8 cellular contexts compared by ENCODE assay signal in the genomic region with DNA sequence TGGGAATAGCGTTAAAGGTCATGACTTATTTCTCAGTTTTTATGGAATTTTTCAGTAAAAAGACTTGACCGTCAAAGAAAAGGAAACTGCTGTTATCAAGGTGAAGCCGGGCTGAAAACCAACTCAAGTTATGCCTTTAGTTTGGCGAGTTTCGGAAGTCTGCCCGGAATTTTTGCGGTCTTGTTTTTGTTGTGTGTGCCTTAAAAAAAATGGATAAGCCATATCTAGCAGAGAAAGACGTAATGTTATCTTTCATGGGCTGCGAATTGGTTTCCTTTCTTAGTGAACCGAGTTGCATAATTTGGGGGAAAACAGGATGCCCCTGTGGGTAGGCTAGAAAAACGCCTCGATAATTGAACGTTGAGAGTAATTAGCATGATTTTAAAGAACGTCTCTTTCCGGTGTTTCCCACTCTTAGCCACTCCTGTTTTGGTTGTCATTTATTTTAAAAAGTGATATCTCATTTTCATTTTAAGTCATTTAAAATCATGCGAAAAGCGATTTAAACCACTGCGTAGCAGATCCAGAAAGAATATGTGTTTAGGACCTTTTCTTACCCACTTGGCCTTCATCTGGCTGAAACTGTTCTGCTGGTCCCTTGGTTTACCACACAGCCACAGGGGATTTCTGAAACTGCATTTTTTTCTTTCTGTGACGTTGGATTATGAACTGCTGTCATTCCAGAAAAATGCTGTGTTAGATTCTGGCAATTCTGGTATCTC. TPM values are rescaled to one million over a fixed set of nuclear protein-coding genes. Genes with fewer than 3 reads are reported as not detected.
DNase-seq lines count a peak whose midpoint lies in the region; ATAC-seq, FAIRE-seq and TF ChIP-seq lines count a peak whose summit lies in the region.

No MANE protein-coding gene starts in this region.

- no peak overlapping the region for H3K27ac ChIP-seq in Karpas-422 (ENCODE audit: low read length)
- H3K27ac ChIP-seq in endothelial cell of umbilical vein (ENCODE audit: insufficient read depth, low read depth, low read length), result peak overlapping the region; percentile 88
- H3K27ac ChIP-seq in neutrophil, result peak overlapping the region; percentile 96

- peaks cover 2% of the 10 kb centered on the region for H3K9me3 Mint-ChIP-seq in activated CD4-positive, alpha-beta T cell treated with anti-CD3 and anti-CD28 coated beads, Interleukin-2, amount 10 ng/mL, durations not matched to agents 7 days and 5 days

- ATAC-seq in GM21360 (IDR thresholded peaks at IDR 0.05; ENCODE audit: unreplicated experiment), result no peak

- H3K79me2 ChIP-seq in Karpas-422 (ENCODE audit: low read length) (no peaks in the 10 kb centered on the region), endothelial cell of umbilical vein (ENCODE audit: control insufficient read depth, insufficient read depth, low read length) (peaks cover 53% of the 10 kb centered on the region)

- CTCF ChIA-PET in activated CD4-positive, alpha-beta T cell treated with anti-CD3 and anti-CD28 coated beads, Interleukin-2, amount 10 ng/mL, durations not matched to agents 7 days and 5 days (lab: Charles Lee), result interaction anchor here (0.9 to 1.3 kb wide), 2 partner anchors 17 to 264 kb away, joined by 3 to 6 read pairs; no protein-coding TSS in a partner anchor
- CTCF ChIA-PET in endothelial cell of umbilical vein (lab: Charles Lee), result interaction anchor here (1.1 to 3.3 kb wide), 11 partner anchors 23 to 379 kb away, joined by 3 to 39 read pairs (median 6); no protein-coding TSS in a partner anchor

- peak; percentile 83 for FAIRE-seq in endothelial cell of umbilical vein (lab: Jason Lieb, UNC)

- DNase-seq in AG09309 (ENCODE audit: low read depth), result peak; percentile 52
- peak; percentile 46 for DNase-seq in Karpas-422
- DNase-seq in activated CD4-positive, alpha-beta T cell treated with anti-CD3 and anti-CD28 coated beads, Interleukin-2, amount 10 ng/mL, durations not matched to agents 7 days and 5 days, result peak; percentile 71
- peak; percentile 53 for DNase-seq in endothelial cell of umbilical vein (ENCODE audit: low read depth, low spot score)
- DNase-seq in DMS153 (lab: John Stamatoyannopoulos, UW), result no peak

- H3K36me3 ChIP-seq in Karpas-422 (ENCODE audit: insufficient read depth, low read length) (no peaks in the 10 kb centered on the region), endothelial cell of umbilical vein (ENCODE audit: control insufficient read depth in 2 of 2, extremely low read depth in 1 of 2, insufficient read depth in 2 of 2, low read length in 2 of 2) (peaks cover 20 to 26% of the 10 kb centered on the region in 2 experiments), neutrophil (peaks cover 38% of the 10 kb centered on the region)

- H3K9me1 ChIP-seq in endothelial cell of umbilical vein (replicated peaks; ENCODE audit: control insufficient read depth, extremely low read depth, insufficient read depth, low read length), result no peaks in the 10 kb centered on the region

- peak; percentile 14 for TF ChIP-seq POLR2A in GM18951 (IDR thresholded peaks at IDR 0.05; ENCODE audit: extremely low read depth, insufficient read depth, insufficient read length)
- TF ChIP-seq POLR2A in endothelial cell of umbilical vein (IDR thresholded peaks at IDR 0.05; ENCODE audit: low read depth, low read length), result no peak

- peak overlapping the region; percentile 98 for H3K4me3 Mint-ChIP-seq in activated CD4-positive, alpha-beta T cell treated with anti-CD3 and anti-CD28 coated beads, Interleukin-2, amount 10 ng/mL, durations not matched to agents 7 days and 5 days

- in situ Hi-C loops in GM18951 (cut with MboI; ENCODE audit: low sequenced_read_pairs, unreplicated experiment), result no loop called here

- BruUV-seq in endothelial cell of umbilical vein (replicated peaks; lab: Mats Ljungman, UMichigan), result TSS peak; percentile 78

- no peaks in the 10 kb centered on the region for H3K9me3 ChIP-seq in Karpas-422 (ENCODE audit: low read length)
- H3K9me3 ChIP-seq in endothelial cell of umbilical vein (replicated peaks; ENCODE audit: control insufficient read depth, insufficient read depth, low read length), result no peaks in the 10 kb centered on the region
- no peaks in the 10 kb centered on the region for H3K9me3 ChIP-seq in neutrophil

- H3K36me3 Mint-ChIP-seq in activated CD4-positive, alpha-beta T cell treated with anti-CD3 and anti-CD28 coated beads, Interleukin-2, amount 10 ng/mL, durations not matched to agents 7 days and 5 days (ENCODE audit: low read depth), result peaks cover 62% of the 10 kb centered on the region

- POLR2A ChIA-PET in activated CD4-positive, alpha-beta T cell treated with anti-CD3 and anti-CD28 coated beads, Interleukin-2, amount 10 ng/mL, durations not matched to agents 7 days and 5 days (lab: Charles Lee), result interaction anchor here (0.9 to 1.1 kb wide), 3 partner anchors 23 to 332 kb away, joined by 4 read pairs; a partner anchor contains a TSS
- POLR2A ChIA-PET in endothelial cell of umbilical vein (lab: Charles Lee), result interaction anchor here (0.8 to 2.6 kb wide), 13 partner anchors 8 to 375 kb away, joined by 3 to 31 read pairs (median 5); no protein-coding TSS in a partner anchor

- intact Hi-C loops in endothelial cell of umbilical vein (cut with micrococcal nuclease), result loop anchor here (1.0 to 5.0 kb wide), 5 partner anchors 37 to 375 kb away; no protein-coding TSS in a partner anchor

- H3K27me3 ChIP-seq in Karpas-422 (ENCODE audit: low read length) (0 out of 2 replicates have a peak, but pooled peaks cover 3% of the 10 kb centered on the region), endothelial cell of umbilical vein (ENCODE audit: control insufficient read depth in 2 of 2, insufficient read depth in 2 of 2, low read length in 2 of 2) (no peaks in the 10 kb centered on the region), neutrophil (no peaks in the 10 kb centered on the region)

- no peaks in the 10 kb centered on the region for H3K9me2 ChIP-seq in Karpas-422 (replicated peaks; ENCODE audit: insufficient read depth, low read length)

- peaks cover 18% of the 10 kb centered on the region for H3K4me1 ChIP-seq in Karpas-422 (ENCODE audit: low read length)
- H3K4me1 ChIP-seq in endothelial cell of umbilical vein (ENCODE audit: control insufficient read depth, extremely low read depth, insufficient read depth, low read length), result peaks cover 17% of the 10 kb centered on the region
- H3K4me1 ChIP-seq in neutrophil (ENCODE audit: control insufficient read depth in 1 of 2, insufficient read depth in 1 of 2, low read depth in 1 of 2, low read length in 1 of 2), result peaks cover 56 to 60% of the 10 kb centered on the region in 2 experiments

- H3K4me3 ChIP-seq in AG09309 (ENCODE audit: control insufficient read depth, low read depth, low read length), result peak overlapping the region; percentile 68
- peak overlapping the region; percentile 81 for H3K4me3 ChIP-seq in Karpas-422 (ENCODE audit: low read length)
- peak overlapping the region; percentile 88 to 99 (median 90) for H3K4me3 ChIP-seq in endothelial cell of umbilical vein (replicated peaks in 1 of 3; ENCODE audit: insufficient read depth in 1 of 3, low read depth in 1 of 3, low read length in 3 of 3)
- H3K4me3 ChIP-seq in neutrophil (ENCODE audit: low read depth in 1 of 2, low read length in 1 of 2), result peak overlapping the region; percentile 90 to 97

- H3K27ac Mint-ChIP-seq in activated CD4-positive, alpha-beta T cell treated with anti-CD3 and anti-CD28 coated beads, Interleukin-2, amount 10 ng/mL, durations not matched to agents 7 days and 5 days, result peak overlapping the region; percentile 100

- H3K9ac ChIP-seq in Karpas-422 (ENCODE audit: low read length) (peak overlapping the region; percentile 72), endothelial cell of umbilical vein (replicated peaks; ENCODE audit: extremely low read depth, insufficient read depth, low read length) (peak overlapping the region; percentile 99)

- H3K4me2 ChIP-seq in Karpas-422 (ENCODE audit: low read depth, low read length, poor library complexity, severe bottlenecking), result peak overlapping the region; percentile 99
- peak overlapping the region; percentile 96 for H3K4me2 ChIP-seq in endothelial cell of umbilical vein (ENCODE audit: insufficient read depth, low read length)

- H4K20me1 ChIP-seq in Karpas-422 (ENCODE audit: insufficient read depth, low read depth, low read length) (no peaks in the 10 kb centered on the region), endothelial cell of umbilical vein (replicated peaks; ENCODE audit: control insufficient read depth, extremely low read depth, insufficient read depth, low read length) (no peaks in the 10 kb centered on the region)

- TF ChIP-seq CTCF in AG09309 (IDR thresholded peaks at IDR 0.05; ENCODE audit: control insufficient read depth, insufficient read depth, low read depth, low read length, missing control alignments) (no peak), endothelial cell of umbilical vein (IDR thresholded peaks at IDR 0.05; ENCODE audit: extremely low read depth in 1 of 2, insufficient read depth in 1 of 2, low read depth in 1 of 2, low read length in 2 of 2) (no peak), neutrophil (IDR thresholded peaks at IDR 0.05) (no peak)

- H2AFZ ChIP-seq in Karpas-422 (ENCODE audit: low read length) (no peak overlapping the region), endothelial cell of umbilical vein (ENCODE audit: low read depth, low read length) (no peak overlapping the region)

- H3K4me1 Mint-ChIP-seq in activated CD4-positive, alpha-beta T cell treated with anti-CD3 and anti-CD28 coated beads, Interleukin-2, amount 10 ng/mL, durations not matched to agents 7 days and 5 days, result peaks cover 52% of the 10 kb centered on the region

- H3K27me3 Mint-ChIP-seq in activated CD4-positive, alpha-beta T cell treated with anti-CD3 and anti-CD28 coated beads, Interleukin-2, amount 10 ng/mL, durations not matched to agents 7 days and 5 days, result no peaks in the 10 kb centered on the region

- dilution Hi-C loops in endothelial cell of umbilical vein (cut with MboI; ENCODE audit: extremely low pct_ligation_motif_present, low sequenced_read_pairs), result loop anchor here (25.0 kb wide), 1 partner anchor 312 kb away; no protein-coding TSS in a partner anchor

TF ChIP-seq in endothelial cell of umbilical vein, 7 proteins besides CTCF, POLR2A, EP300 and RAD21 (continues in another document):
- no peak for TF ChIP-seq GATA2 (IDR thresholded peaks at IDR 0.05; ENCODE audit: insufficient read depth, insufficient read length, low read depth, low read length)

RNA-seq across cellular contexts. Expression of a gene that starts 1.2 kb away (rescaled TPM):
- 0.76 and 6.3 TPM in 2 replicates for total RNA-seq in Karpas-422 (2014; rRNA removed; shearing (Covaris generic); ENCODE audit: low replicate concordance)
- 10 to 100 TPM; 33.7 to 37.7 TPM for total RNA-seq in activated CD4-positive, alpha-beta T cell treated with anti-CD3 and anti-CD28 coated beads, Interleukin-2, amount 10 ng/mL, durations not matched to agents 7 days and 5 days
- total RNA-seq in endothelial cell of umbilical vein, result 27.4 and 28.9 TPM in 2 replicates
- polyA plus RNA-seq in endothelial cell of umbilical vein, result 16.7 and 17.5 TPM in 2 replicates
- 10.3 and 20.3 TPM in 2 replicates for polyA plus RNA-seq in endothelial cell of umbilical vein (2011; cell fraction: cytosol; rRNA removed)
- 182 and 220 TPM in 2 replicates for polyA plus RNA-seq in endothelial cell of umbilical vein (2011; cell fraction: nucleus; rRNA removed)
- polyA plus RNA-seq in endothelial cell of umbilical vein (2012), result 9.2 and 13.5 TPM in 2 replicates
- 87.4 and 102 TPM in 2 replicates for polyA minus RNA-seq in endothelial cell of umbilical vein
- polyA minus RNA-seq in endothelial cell of umbilical vein (2011; cell fraction: cytosol; rRNA and poly(A)+ RNA removed), result 14.0 TPM
- 237 and 251 TPM in 2 replicates for polyA minus RNA-seq in endothelial cell of umbilical vein (2011; cell fraction: nucleus; rRNA and poly(A)+ RNA removed)
